ENCODE assay signal across 12 cellular contexts in genomic region chr4:95255396-95256107, GRCh38.
DNase-seq lines count a peak whose midpoint lies in the region.
"Had no signal": no experiment of that assay in that cellular context is flagged by ENCODE, and none has a peak within 500 bp of the region (broad histone marks: within the 10 kb centered on the region; RNA-seq: fewer than 3 reads in every experiment).

No MANE protein-coding gene starts in this region.

- DNase-seq in NCI-H226 (peak; percentile 26), caudate nucleus (lab: John Stamatoyannopoulos, UW) (peak in 5 of 61 donors; percentile 3 to 25 (median 13)), hepatic stellate cell (ENCODE audit: low spot score) (peak; percentile 65), stromal cell of bone marrow (ENCODE audit: low read depth) (peak; percentile 65), DMS153 treated with DMSO at 0.1 percent for 48 hours (lab: John Stamatoyannopoulos, UW; ENCODE audit: unreplicated experiment) (no peak), SKM-1 treated with dmso at 0.1 percent for 144 hours (lab: John Stamatoyannopoulos, UW; ENCODE audit: unreplicated experiment) (no peak)
- no peak for DNase-seq in activated naive CD4-positive, alpha-beta T cell treated with Interleukin-2 at 50 U/mL for 16 hours
- DNase-seq: activated CD4-positive, alpha-beta T cell treated with anti-CD3 and anti-CD28 coated beads, Interleukin-2, amount 50 U/mL, for 1 hour; MG63; stimulated activated CD4-positive, alpha-beta T cell treated with anti-CD3 and anti-CD28 coated beads, Interleukin-4, amount 100 ng/mL, for 24 hours; stimulated activated naive CD8-positive, alpha-beta T cell treated with anti-CD3 and anti-CD28 coated beads, Interleukin-15, Interleukin-2, amounts not matched to agents 100 U/mL and 50 U/mL, for 24 hours; T-helper 17 cell had no signal

- peak overlapping the region; percentile 76 for H3K27ac ChIP-seq in caudate nucleus (ENCODE audit: low read depth, low read length)

Comparison
In these comparisons a context has a peak if more than half of its experiments do, and no peak if none do; other contexts are left out.
1. DNase-seq: peak in NCI-H226 (single experiment), hepatic stellate cell (single experiment) and stromal cell of bone marrow (single experiment); none in DMS153 treated with DMSO at 0.1 percent for 48 hours (single experiment), SKM-1 treated with dmso at 0.1 percent for 144 hours (single experiment) and activated naive CD4-positive, alpha-beta T cell treated with Interleukin-2 at 50 U/mL for 16 hours (single experiment).